13 cellular contexts compared by ENCODE assay signal in genomic region chr21:36706951-36707762, GRCh38. TPM values are rescaled to one million over a fixed set of nuclear protein-coding genes. Genes with fewer than 3 reads are reported as not detected.
DNase-seq lines count a peak whose midpoint lies in the region; ATAC-seq and TF ChIP-seq lines count a peak whose summit lies in the region.
"Had no signal": no experiment of that assay in that cellular context is flagged by ENCODE, and none has a peak within 500 bp of the region (broad histone marks: within the 10 kb centered on the region; RNA-seq: fewer than 3 reads in every experiment).

No MANE protein-coding gene starts in this region.

- H3K27ac ChIP-seq in WERI-Rb-1: no peak overlapping the region
- H3K27ac ChIP-seq: dorsolateral prefrontal cortex, vagina had no signal

- peak; percentile 58 for DNase-seq in activated CD8-positive, alpha-beta memory T cell treated with anti-CD3 and anti-CD28 coated beads, Interleukin-2, amount 50 U/mL, for 48 hours
- no peak for DNase-seq in activated CD8-positive, alpha-beta memory T cell treated with anti-CD3 and anti-CD28 coated beads, Interleukin-2, amount 50 U/mL, for 4 hours
- DNase-seq in WERI-Rb-1: no peak
- DNase-seq in fibroblast of pulmonary artery (ENCODE audit: low read depth): peak; percentile 29
- no peak for DNase-seq in HAP-1 (ENCODE audit: low spot score in 2 of 2)
- DNase-seq: NCI-H187 treated with DMSO at 0.1 percent for 48 hours had no signal

- TF ChIP-seq CTCF in WERI-Rb-1 (IDR thresholded peaks at IDR 0.05; ENCODE audit: low read depth, low read length): 0 out of 2 replicates have a peak, but pooled peaks have one; percentile 4
- TF ChIP-seq CTCF in fibroblast of pulmonary artery (IDR thresholded peaks at IDR 0.05; ENCODE audit: low read length, missing control alignments): peak; percentile 12

- H3K4me1 ChIP-seq in skeletal muscle satellite cell (ENCODE audit: control insufficient read depth, insufficient read depth, low read length) (peaks cover 11% of the 10 kb centered on the region), HAP-1 (no peaks in the 10 kb centered on the region)

- peak overlapping the region; percentile 99 for H3K4me2 ChIP-seq in skeletal muscle satellite cell (ENCODE audit: low read length)

- peak overlapping the region; percentile 94 for H3K9ac ChIP-seq in skeletal muscle satellite cell (ENCODE audit: low read depth, low read length)

- ATAC-seq in HG03196 (IDR thresholded peaks at IDR 0.05; ENCODE audit: unreplicated experiment) (no peak), HG03108 (IDR thresholded peaks at IDR 0.05; ENCODE audit: unreplicated experiment) (no peak)
- ATAC-seq: Right ventricle myocardium inferior had no signal

- H3K27me3 ChIP-seq in WERI-Rb-1 (ENCODE audit: insufficient read depth, low read depth, severe bottlenecking): peaks cover 86% of the 10 kb centered on the region
- no peaks in the 10 kb centered on the region for H3K27me3 ChIP-seq in skeletal muscle satellite cell (ENCODE audit: control insufficient read depth, insufficient read depth, low read length)
- H3K27me3 ChIP-seq in HAP-1 (ENCODE audit: low read depth): no peaks in the 10 kb centered on the region

- peaks cover 11% of the 10 kb centered on the region for H3K9me3 ChIP-seq in WERI-Rb-1 (ENCODE audit: severe bottlenecking)
- H3K9me3 ChIP-seq in skeletal muscle satellite cell (replicated peaks; ENCODE audit: low read length): no peaks in the 10 kb centered on the region
- H3K9me3 ChIP-seq in HAP-1: peaks cover 7% of the 10 kb centered on the region
- H3K9me3 ChIP-seq: vagina had no signal

- in situ Hi-C loops in HAP-1 (cut with MboI; ENCODE audit: low sequenced_read_pairs): no loop called here

- H3K4me3 ChIP-seq in WERI-Rb-1 (ENCODE audit: low read depth, low read length) (no peak overlapping the region), fibroblast of pulmonary artery (replicated peaks; ENCODE audit: low read depth, low read length) (no peak overlapping the region), skeletal muscle satellite cell (ENCODE audit: low read length) (peak overlapping the region; percentile 80), HAP-1 (no peak overlapping the region)

- H3K36me3 ChIP-seq in WERI-Rb-1 (no peaks in the 10 kb centered on the region), skeletal muscle satellite cell (ENCODE audit: insufficient read depth, low read length) (peaks cover 17% of the 10 kb centered on the region), HAP-1 (replicated peaks) (no peaks in the 10 kb centered on the region; the same call in 1 of the 2 replicates)
- H3K36me3 ChIP-seq: vagina had no signal

RNA-seq across cellular contexts. Expression of gene SIM2, which starts 8.2 kb away (rescaled TPM):
- total RNA-seq in skeletal muscle satellite cell (2012; rRNA removed): under 0.01 and 0.25 TPM in 2 replicates
- total RNA-seq: B cell, Right ventricle myocardium inferior, vagina had no signal

Comparison
In these comparisons a context has a peak if more than half of its experiments do, and no peak if none do; other contexts are left out.
1. DNase-seq: peak in activated CD8-positive, alpha-beta memory T cell treated with anti-CD3 and anti-CD28 coated beads, Interleukin-2, amount 50 U/mL, for 48 hours (single experiment) and fibroblast of pulmonary artery (single experiment); none in activated CD8-positive, alpha-beta memory T cell treated with anti-CD3 and anti-CD28 coated beads, Interleukin-2, amount 50 U/mL, for 4 hours (single experiment), WERI-Rb-1 (single experiment) and HAP-1 (0 of 2).